ENCODE assay signal across 25 cellular contexts in genomic region chr11:1934326-1935155, GRCh38. TPM values are rescaled to one million over a fixed set of nuclear protein-coding genes. Genes with fewer than 3 reads are reported as not detected.
A peak's percentile ranks its signal among the peaks of the same experiment; 100 is the strongest.
DNase-seq lines count a peak whose midpoint lies in the region; ATAC-seq and TF ChIP-seq lines count a peak whose summit lies in the region.
"Had no signal": no experiment of that assay in that cellular context is flagged by ENCODE, and none has a peak within 500 bp of the region (broad histone marks: within the 10 kb centered on the region; RNA-seq: fewer than 3 reads in every experiment).

No MANE protein-coding gene starts in this region.

- peaks cover 4% of the 10 kb centered on the region for H3K27me3 Mint-ChIP-seq in activated CD4-positive, alpha-beta T cell treated with anti-CD3 and anti-CD28 coated beads, Interleukin-2, amount 10 ng/mL, durations not matched to agents 24 days and 14 days
- H3K27me3 Mint-ChIP-seq in CD14-positive monocyte (ENCODE audit: low read depth in 3 of 3) (peaks cover 8 to 29% (median 20%) of the 10 kb centered on the region in 3 donors), glutamatergic neuron (ENCODE audit: unreplicated experiment) (peaks cover 4% of the 10 kb centered on the region), osteocyte (ENCODE audit: unreplicated experiment) (peaks cover 10% of the 10 kb centered on the region)

- no peak overlapping the region for H3K4me2 ChIP-seq in OCI-LY7 (ENCODE audit: low read length)

- POLR2A ChIA-PET in OCI-LY7 (lab: Charles Lee), result no interaction called here

- no peak overlapping the region for H3K4me3 ChIP-seq in OCI-LY7 (ENCODE audit: low read depth, low read length, poor library complexity, severe bottlenecking)
- H3K4me3 ChIP-seq: Peyer's patch, upper lobe of left lung had no signal

- H3K9me3 ChIP-seq in OCI-LY7 (ENCODE audit: low read length), result no peaks in the 10 kb centered on the region
- H3K9me3 ChIP-seq: BE2C, Peyer's patch, upper lobe of left lung had no signal

- no peaks in the 10 kb centered on the region for H4K20me1 ChIP-seq in OCI-LY7 (ENCODE audit: insufficient read depth, low read length)

- H3K4me1 Mint-ChIP-seq in activated CD4-positive, alpha-beta T cell treated with anti-CD3 and anti-CD28 coated beads, Interleukin-2, amount 10 ng/mL, durations not matched to agents 24 days and 14 days, result peaks cover 2% of the 10 kb centered on the region
- H3K4me1 Mint-ChIP-seq in CD14-positive monocyte (peaks cover 18% of the 10 kb centered on the region), glutamatergic neuron (ENCODE audit: low read depth, unreplicated experiment) (peaks cover 5% of the 10 kb centered on the region), osteocyte (ENCODE audit: unreplicated experiment) (peaks cover 14% of the 10 kb centered on the region)

- intact Hi-C loops in activated CD4-positive, alpha-beta T cell treated with anti-CD3 and anti-CD28 coated beads, Interleukin-2, amount 10 ng/mL, durations not matched to agents 24 days and 14 days (cut with micrococcal nuclease), result no loop called here
- intact Hi-C loops in CD14-positive monocyte (cut with micrococcal nuclease) (no loop called here), OCI-LY7 (cut with micrococcal nuclease; ENCODE audit: unreplicated experiment) (loop anchor here (2.0 kb wide), 1 partner anchor 22 kb away; no protein-coding TSS in a partner anchor)

- TF ChIP-seq CTCF in CD14-positive monocyte (IDR thresholded peaks at IDR 0.05) (no peak), glutamatergic neuron (IDR thresholded peaks at IDR 0.05; ENCODE audit: partially characterized antibody, unreplicated experiment) (no peak), osteocyte (IDR thresholded peaks at IDR 0.05) (no peak), OCI-LY7 (conservative IDR thresholded peaks at IDR 0.05; ENCODE audit: low read length) (no peak)

- H3K9me3 Mint-ChIP-seq in activated CD4-positive, alpha-beta T cell treated with anti-CD3 and anti-CD28 coated beads, Interleukin-2, amount 10 ng/mL, durations not matched to agents 24 days and 14 days, result no peaks in the 10 kb centered on the region
- H3K9me3 Mint-ChIP-seq in CD14-positive monocyte (peaks cover 0 to 3% (median 0%) of the 10 kb centered on the region in 7 donors), glutamatergic neuron (ENCODE audit: unreplicated experiment) (no peaks in the 10 kb centered on the region), osteocyte (ENCODE audit: unreplicated experiment) (no peaks in the 10 kb centered on the region)

- H3K27ac Mint-ChIP-seq in activated CD4-positive, alpha-beta T cell treated with anti-CD3 and anti-CD28 coated beads, Interleukin-2, amount 10 ng/mL, durations not matched to agents 24 days and 14 days, result no peak overlapping the region
- H3K27ac Mint-ChIP-seq in CD14-positive monocyte (no peak overlapping the region), glutamatergic neuron (ENCODE audit: unreplicated experiment) (no peak overlapping the region), osteocyte (ENCODE audit: unreplicated experiment) (no peak overlapping the region)
- H3K27ac Mint-ChIP-seq: activated naive CD8-positive, alpha-beta T cell; T-helper 17 cell had no signal

- no peaks in the 10 kb centered on the region for H3K36me3 ChIP-seq in OCI-LY7 (ENCODE audit: insufficient read depth, low read length)
- H3K36me3 ChIP-seq: BE2C, Peyer's patch, upper lobe of left lung had no signal

- CTCF ChIA-PET in OCI-LY7 (lab: Charles Lee; ENCODE audit: unreplicated experiment), result no interaction called here

- no peaks in the 10 kb centered on the region for H3K4me1 ChIP-seq in OCI-LY7 (ENCODE audit: insufficient read depth, low read length, poor library complexity, severe bottlenecking)
- H3K4me1 ChIP-seq: BE2C, Peyer's patch had no signal

- no peaks in the 10 kb centered on the region for H3K36me3 Mint-ChIP-seq in activated CD4-positive, alpha-beta T cell treated with anti-CD3 and anti-CD28 coated beads, Interleukin-2, amount 10 ng/mL, durations not matched to agents 24 days and 14 days (ENCODE audit: low read depth)
- H3K36me3 Mint-ChIP-seq in CD14-positive monocyte (no peaks in the 10 kb centered on the region), glutamatergic neuron (ENCODE audit: unreplicated experiment) (no peaks in the 10 kb centered on the region), osteocyte (ENCODE audit: unreplicated experiment) (peaks cover 3% of the 10 kb centered on the region)
- H3K36me3 Mint-ChIP-seq: activated naive CD8-positive, alpha-beta T cell had no signal

- DNase-seq in activated CD4-positive, alpha-beta T cell treated with anti-CD3 and anti-CD28 coated beads, Interleukin-2, amount 10 ng/mL, durations not matched to agents 24 days and 14 days, result peak; percentile 55
- DNase-seq in activated CD4-positive, alpha-beta T cell treated with anti-CD3 and anti-CD28 coated beads, Interleukin-2, amount 50 U/mL, for 48 hours, result no peak
- DNase-seq in CD14-positive monocyte (ENCODE audit: low spot score) (peak; percentile 43), glutamatergic neuron (peak; percentile 11), osteocyte (ENCODE audit: extremely low spot score, unreplicated experiment) (peak; percentile 83), midbrain (lab: John Stamatoyannopoulos, UW) (no peak), OCI-LY7 (ENCODE audit: low spot score) (no peak)
- DNase-seq: activated CD4-positive, alpha-beta T cell treated with anti-CD3 and anti-CD28 coated beads, Interleukin-2, amount 50 U/mL, for 1 hour; activated CD8-positive, alpha-beta memory T cell treated with anti-CD3 and anti-CD28 coated beads, Interleukin-2, amount 50 U/mL, for 4 hours; BE2C; cerebellar nuclear complex; COR-L47; DMS79 treated with DMSO at 0.1 percent for 48 hours; IMR-90; NCI-H1092 treated with DMSO at 0.1 percent for 48 hours; NCI-H1930; NCI-H526 treated with DMSO at 0.1 percent for 48 hours; Peyer's patch had no signal

- no peak overlapping the region for H3K27ac ChIP-seq in OCI-LY7 (ENCODE audit: low read depth, low read length, poor library complexity, severe bottlenecking)
- H3K27ac ChIP-seq: Peyer's patch, upper lobe of left lung had no signal

- BruUV-seq in OCI-LY7 (replicated peaks; lab: Mats Ljungman, UMichigan), result no TSS peak

- no peak overlapping the region for H2AFZ ChIP-seq in OCI-LY7 (ENCODE audit: low read length)

- H3K4me3 Mint-ChIP-seq in activated CD4-positive, alpha-beta T cell treated with anti-CD3 and anti-CD28 coated beads, Interleukin-2, amount 10 ng/mL, durations not matched to agents 24 days and 14 days, result no peak overlapping the region
- H3K4me3 Mint-ChIP-seq in CD14-positive monocyte (no peak overlapping the region), glutamatergic neuron (ENCODE audit: unreplicated experiment) (no peak overlapping the region), osteocyte (ENCODE audit: unreplicated experiment) (no peak overlapping the region)
- H3K4me3 Mint-ChIP-seq: activated naive CD8-positive, alpha-beta T cell; naive thymus-derived CD4-positive, alpha-beta T cell; T-helper 17 cell had no signal

- no peak for ATAC-seq in HG02840 (IDR thresholded peaks at IDR 0.05; ENCODE audit: low FRiP score, unreplicated experiment)
- ATAC-seq: left colon; naive thymus-derived CD4-positive, alpha-beta T cell; T-helper 17 cell had no signal

- no peaks in the 10 kb centered on the region for H3K9me2 ChIP-seq in OCI-LY7 (ENCODE audit: insufficient read depth, low read length)

- no peaks in the 10 kb centered on the region for H3K79me2 ChIP-seq in OCI-LY7 (ENCODE audit: insufficient read depth, low read depth, low read length)

RNA-seq across cellular contexts. Expression of gene MRPL23, which starts 12.6 kb away (rescaled TPM):
- 77.1 and 78.1 TPM in 2 replicates for total RNA-seq in activated CD4-positive, alpha-beta T cell treated with anti-CD3 and anti-CD28 coated beads, Interleukin-2, amount 10 ng/mL, durations not matched to agents 24 days and 14 days
- polyA plus RNA-seq in CD14-positive monocyte, result 10 to 100 TPM; 19.3 to 51.1 TPM
- total RNA-seq in glutamatergic neuron (ENCODE audit: unreplicated experiment) (27.6 TPM), osteocyte (28.0 and 29.2 TPM in 2 replicates), OCI-LY7 (2022) (107 and 131 TPM in 2 replicates)
- total RNA-seq in OCI-LY7 (2014; rRNA removed; shearing (Covaris generic)), result 149 and 199 TPM in 2 replicates

RNA-seq across cellular contexts. Expression of gene TNNT3, which starts 15.0 kb away (rescaled TPM):
- total RNA-seq in activated CD4-positive, alpha-beta T cell treated with anti-CD3 and anti-CD28 coated beads, Interleukin-2, amount 10 ng/mL, durations not matched to agents 24 days and 14 days, result 1.1 and 1.2 TPM in 2 replicates
- not detected for polyA plus RNA-seq in CD14-positive monocyte
- not detected for total RNA-seq in glutamatergic neuron (ENCODE audit: unreplicated experiment)
- 2.6 and 4.4 TPM in 2 replicates for total RNA-seq in osteocyte
- total RNA-seq in OCI-LY7 (2014; rRNA removed; shearing (Covaris generic)), result 6.2 and 10.0 TPM in 2 replicates
- 4.7 and 5.8 TPM in 2 replicates for total RNA-seq in OCI-LY7 (2022)
- total RNA-seq: IMR-90 had no signal
- polyA plus RNA-seq: IMR-90 had no signal

RNA-seq across cellular contexts. Expression of gene PRR33, which starts 42.8 kb away (rescaled TPM):
- total RNA-seq in activated CD4-positive, alpha-beta T cell treated with anti-CD3 and anti-CD28 coated beads, Interleukin-2, amount 10 ng/mL, durations not matched to agents 24 days and 14 days, result not detected in 2 replicates
- polyA plus RNA-seq in CD14-positive monocyte, result not detected
- total RNA-seq in glutamatergic neuron (ENCODE audit: unreplicated experiment) (not detected), osteocyte (not detected in 2 replicates), OCI-LY7 (2022) (not detected in 2 replicates)
- not detected in 2 replicates for total RNA-seq in OCI-LY7 (2014; rRNA removed; shearing (Covaris generic))
- total RNA-seq: IMR-90, left colon, Peyer's patch, subcutaneous adipose tissue, T-helper 17 cell, upper lobe of left lung had no signal
- polyA plus RNA-seq: IMR-90 had no signal

Comparison
In these comparisons a context has a peak if more than half of its experiments do, and no peak if none do; other contexts are left out.
1. DNase-seq: peak in activated CD4-positive, alpha-beta T cell treated with anti-CD3 and anti-CD28 coated beads, Interleukin-2, amount 10 ng/mL, durations not matched to agents 24 days and 14 days (single experiment), CD14-positive monocyte (single experiment), glutamatergic neuron (single experiment) and osteocyte (single experiment); none in activated CD4-positive, alpha-beta T cell treated with anti-CD3 and anti-CD28 coated beads, Interleukin-2, amount 50 U/mL, for 48 hours (0 of 2), midbrain (single experiment) and OCI-LY7 (single experiment).